12 cellular contexts compared by ENCODE assay signal in genomic region chr5:157558089-157558595, GRCh38. TPM values are rescaled to one million over a fixed set of nuclear protein-coding genes. Genes with fewer than 3 reads are reported as not detected.
DNase-seq lines count a peak whose midpoint lies in the region; ATAC-seq lines count a peak whose summit lies in the region.
"Had no signal": no experiment of that assay in that cellular context is flagged by ENCODE, and none has a peak within 500 bp of the region (broad histone marks: within the 10 kb centered on the region; RNA-seq: fewer than 3 reads in every experiment).

No MANE protein-coding gene starts in this region.

- peak overlapping the region; percentile 1 for H3K27ac ChIP-seq in right cardiac atrium (ENCODE audit: low read length)
- H3K27ac ChIP-seq: C4-2B had no signal

- H3K4me1 Mint-ChIP-seq in immature natural killer cell = no peaks in the 10 kb centered on the region

- H3K4me1 ChIP-seq in right cardiac atrium (ENCODE audit: control insufficient read depth, insufficient read depth, low read length) (peaks cover 24% of the 10 kb centered on the region), adipocyte (ENCODE audit: control insufficient read depth, insufficient read depth, low read length) (peaks cover 29% of the 10 kb centered on the region)

- H3K36me3 ChIP-seq in adipocyte (ENCODE audit: control insufficient read depth, insufficient read depth, low read length, severe bottlenecking) = no peaks in the 10 kb centered on the region

- no peaks in the 10 kb centered on the region for H3K36me3 Mint-ChIP-seq in immature natural killer cell
- H3K36me3 Mint-ChIP-seq: WTC11 had no signal

- H3K4me3 ChIP-seq in right cardiac atrium (ENCODE audit: low read length) (no peak overlapping the region), adipocyte (ENCODE audit: low read length) (no peak overlapping the region)

- no peak for ATAC-seq in right cardiac atrium
- no peak for ATAC-seq in Right ventricle myocardium inferior
- ATAC-seq in GM19035 (IDR thresholded peaks at IDR 0.05; ENCODE audit: unreplicated experiment) = no peak
- ATAC-seq: WTC11 had no signal

- DNase-seq in right cardiac atrium = no peak
- no peak for DNase-seq in Right ventricle myocardium inferior (ENCODE audit: missing footprints)
- DNase-seq in adipocyte (ENCODE audit: low read depth) = peak; percentile 83
- peak; percentile 60 for DNase-seq in islet precursor cell
- DNase-seq in medulla oblongata (ENCODE audit: extremely low spot score) = no peak
- DNase-seq in SKM-1 treated with dmso at 0.1 percent for 144 hours (lab: John Stamatoyannopoulos, UW; ENCODE audit: unreplicated experiment) = no peak
- DNase-seq in immature natural killer cell = no peak
- DNase-seq: H7, NCI-H524 treated with DMSO at 0.1 percent for 48 hours had no signal

- H3K9me3 ChIP-seq in right cardiac atrium (ENCODE audit: control insufficient read depth, low read length) (no peaks in the 10 kb centered on the region), adipocyte (ENCODE audit: control insufficient read depth, low read length) (no peaks in the 10 kb centered on the region)

- 80% methylated on average over 4 of the region's 4 CpGs for WGBS in right cardiac atrium

- intact Hi-C loops in right cardiac atrium (cut with DNase I) (no loop called here), Right ventricle myocardium inferior (cut with DNase I) (no loop called here)

- no peaks in the 10 kb centered on the region for H3K9me3 Mint-ChIP-seq in immature natural killer cell
- H3K9me3 Mint-ChIP-seq: WTC11 had no signal

- H3K27ac Mint-ChIP-seq in immature natural killer cell = no peak overlapping the region
- H3K27ac Mint-ChIP-seq: WTC11 had no signal

- no peak overlapping the region for H3K9ac ChIP-seq in adipocyte (ENCODE audit: low read length)

- peaks cover 0 to 6% (median 2%) of the 10 kb centered on the region in 3 donors for H3K27me3 Mint-ChIP-seq in immature natural killer cell (ENCODE audit: low read depth in 3 of 3)

- no peaks in the 10 kb centered on the region for H3K27me3 ChIP-seq in right cardiac atrium (ENCODE audit: control insufficient read depth, insufficient read depth)
- no peaks in the 10 kb centered on the region for H3K27me3 ChIP-seq in adipocyte (replicated peaks; ENCODE audit: control insufficient read depth, insufficient read depth, low read length)

- H3K4me3 Mint-ChIP-seq in immature natural killer cell = no peak overlapping the region
- H3K4me3 Mint-ChIP-seq: WTC11 had no signal

RNA-seq across cellular contexts. Expression of gene ADAM19, which starts 17.4 kb away (rescaled TPM):
- total RNA-seq in right cardiac atrium (10 to 100 TPM; 21.7 to 60.2 (median 24.5) TPM), Right ventricle myocardium inferior (11.3 TPM)
- polyA plus RNA-seq in right cardiac atrium (10.5 TPM), immature natural killer cell (under 1 TPM in 2 of 3 donors, not detected in 1; 0.03 to 0.10 TPM)

Comparison
In these comparisons a context has a peak if more than half of its experiments do, and no peak if none do; other contexts are left out.
1. DNase-seq: peak in adipocyte (single experiment) and islet precursor cell (single experiment); none in right cardiac atrium (0 of 3), Right ventricle myocardium inferior (single experiment), medulla oblongata (single experiment), SKM-1 treated with dmso at 0.1 percent for 144 hours (single experiment) and immature natural killer cell (0 of 3).